In the genomic region with DNA sequence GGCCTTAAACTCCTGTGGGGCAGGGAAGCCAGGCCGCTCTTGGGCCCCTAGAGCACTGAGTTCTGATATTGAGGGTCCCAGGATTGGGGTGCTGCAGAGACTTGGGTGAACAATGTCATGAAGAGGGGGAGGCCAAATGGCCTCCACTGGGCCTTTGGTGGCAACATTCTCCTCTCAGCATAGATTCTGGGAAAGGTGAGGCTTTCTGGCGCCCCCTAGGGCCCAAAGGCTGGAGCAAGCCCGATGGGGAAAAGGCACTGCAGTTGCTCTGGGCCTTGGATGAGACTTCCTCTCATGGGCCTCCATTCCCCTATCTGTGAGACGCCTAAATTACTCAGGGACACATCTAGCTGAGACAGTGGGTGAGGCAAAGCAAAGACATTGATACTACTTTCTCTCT, we compare ENCODE assay signal across 8 cellular contexts.
DNase-seq lines count a peak whose midpoint lies in the region; ATAC-seq and TF ChIP-seq lines count a peak whose summit lies in the region.
"Had no signal": no experiment of that assay in that cellular context is flagged by ENCODE, and none has a peak within 500 bp of the region (broad histone marks: within the 10 kb centered on the region; RNA-seq: fewer than 3 reads in every experiment).

No MANE protein-coding gene starts in this region.

- no peak overlapping the region for H2AFZ ChIP-seq in SK-N-SH (ENCODE audit: low read depth)

- WGBS in SK-N-SH (ENCODE audit: low lambda C conversion rate): 58% methylated on average over 3 of the region's 4 CpGs

- H3K27ac ChIP-seq in SK-N-SH (ENCODE audit: low read depth in 2 of 2, low read length in 1 of 2): peak overlapping the region in 1 of 2 experiments; percentile 98; a peak in 1 of 4 replicates
- H3K27ac ChIP-seq: neutrophil had no signal

- H3K9me2 ChIP-seq in SK-N-SH: no peaks in the 10 kb centered on the region

- CTCF ChIA-PET in SK-N-SH (lab: Yijun Ruan, JAX): interaction anchor here (0.9 to 1.3 kb wide), 4 partner anchors 53 to 162 kb away, joined by 3 to 4 read pairs (median 4); no protein-coding TSS in a partner anchor

- no peaks in the 10 kb centered on the region for H4K20me1 ChIP-seq in SK-N-SH (ENCODE audit: insufficient read depth)

- DNase-seq in EL: peak; percentile 57
- peak in 55 of 76 experiments; percentile 1 to 69 (median 32) for DNase-seq in HUDEP-2 (lab: John Stamatoyannopoulos, UW; ENCODE audit: unreplicated experiment in 76 of 76)
- peak; percentile 48 for DNase-seq in SK-N-SH
- DNase-seq in pons (ENCODE audit: low spot score): peak; percentile 36

- H3K4me3 ChIP-seq in SK-N-SH (ENCODE audit: low read depth in 2 of 2, low read length in 1 of 2): no peak overlapping the region; a peak in 1 of 4 replicates

- no peak overlapping the region for H3K4me2 ChIP-seq in SK-N-SH

- TF ChIP-seq CTCF in SK-N-SH (IDR thresholded peaks at IDR 0.05): peak; percentile 68

- H3K79me2 ChIP-seq in SK-N-SH (ENCODE audit: insufficient read depth): no peaks in the 10 kb centered on the region

- POLR2A ChIA-PET in SK-N-SH (lab: Yijun Ruan, JAX): no interaction called here

- ATAC-seq in esophagus mucosa: peak; percentile 42
- no peak for ATAC-seq in HG03196 (IDR thresholded peaks at IDR 0.05; ENCODE audit: unreplicated experiment)
- ATAC-seq in HG03469 (IDR thresholded peaks at IDR 0.05; ENCODE audit: unreplicated experiment): no peak

- peaks cover 11 to 51% of the 10 kb centered on the region in 2 experiments; a peak in 3 of 4 replicates for H3K4me1 ChIP-seq in SK-N-SH (ENCODE audit: control insufficient read depth in 1 of 2, insufficient read depth in 2 of 2, low read depth in 1 of 2, low read length in 1 of 2)

- H3K9ac ChIP-seq in SK-N-SH: no peak overlapping the region

- peaks cover 27% of the 10 kb centered on the region for H3F3A ChIP-seq in SK-N-SH (replicated peaks; ENCODE audit: insufficient read depth)

- no peaks in the 10 kb centered on the region for H3K9me3 ChIP-seq in SK-N-SH
- H3K9me3 ChIP-seq: neutrophil had no signal

- peak; percentile 65 for TF ChIP-seq RAD21 in SK-N-SH (IDR thresholded peaks at IDR 0.05; ENCODE audit: low read length)

- TF ChIP-seq EP300 in SK-N-SH (IDR thresholded peaks at IDR 0.05; ENCODE audit: borderline replicate concordance in 1 of 2, low read depth in 1 of 2, low read length in 1 of 2): no peak

- H3K36me3 ChIP-seq in SK-N-SH (replicated peaks in 1 of 2; ENCODE audit: control insufficient read depth in 1 of 2, insufficient read depth in 2 of 2, low read length in 1 of 2): no peaks in the 10 kb centered on the region
- H3K36me3 ChIP-seq: neutrophil had no signal

- no peaks in the 10 kb centered on the region for H3K27me3 ChIP-seq in SK-N-SH (ENCODE audit: insufficient read depth)

TF ChIP-seq in SK-N-SH, 30 proteins besides CTCF, POLR2A, EP300 and RAD21:
- TF ChIP-seq JUND (IDR thresholded peaks at IDR 0.05) (no peak), SMC3 (IDR thresholded peaks at IDR 0.05; ENCODE audit: low read depth, low read length) (peak; percentile 49)
